In the genomic region with DNA sequence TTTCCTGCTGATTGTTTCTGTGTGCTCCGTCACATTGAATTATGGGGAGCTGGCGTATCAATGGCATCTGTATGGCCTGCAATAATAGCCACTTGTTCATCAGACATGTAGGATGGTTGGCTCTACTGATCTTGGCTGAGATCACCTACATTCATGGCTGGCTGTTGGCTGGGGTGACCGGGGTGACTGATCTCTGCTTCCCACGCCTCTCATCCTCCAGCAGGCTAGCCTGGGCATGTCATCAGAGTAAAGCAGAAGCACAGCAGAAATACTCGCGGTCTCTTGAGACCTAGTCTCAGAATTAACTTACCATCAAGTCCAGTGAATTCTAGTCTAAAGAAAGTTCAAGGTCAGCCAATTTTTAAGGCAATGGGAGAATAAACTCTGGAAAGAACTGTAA, we compare ENCODE assay signal across 1 cellular context.
TF ChIP-seq lines count a peak whose summit lies in the region.

No MANE protein-coding gene starts in this region.

TF ChIP-seq in GM23338, 12 proteins besides CTCF, POLR2A, EP300 and RAD21 (continued from another document):
- TF ChIP-seq REST (IDR thresholded peaks at IDR 0.05; ENCODE audit: unreplicated experiment) (no peak), ZNF462 (CRISPR knock-in tag; IDR thresholded peaks at IDR 0.05) (no peak), STAT1 (IDR thresholded peaks at IDR 0.05; ENCODE audit: unreplicated experiment) (no peak), EZH2phosphoT487 (IDR thresholded peaks at IDR 0.05; ENCODE audit: unreplicated experiment) (no peak), NANOG (IDR thresholded peaks at IDR 0.05; ENCODE audit: borderline replicate concordance) (no peak)
